7 cellular contexts compared by ENCODE assay signal in genomic region chr3:175941352-175941751, GRCh38.
DNase-seq lines count a peak whose midpoint lies in the region; ATAC-seq, FAIRE-seq and TF ChIP-seq lines count a peak whose summit lies in the region.

No MANE protein-coding gene starts in this region.

- TF ChIP-seq CTCF in K562 (IDR thresholded peaks at IDR 0.05 in 2 of 3, conservative IDR thresholded peaks at IDR 0.05 in 1 of 3; ENCODE audit: insufficient read depth in 2 of 3, low read depth in 1 of 3, low read length in 3 of 3) (peak in 2 of 3 experiments; percentile 17 to 39; a peak in 1 of 6 replicates), neural progenitor cell (IDR thresholded peaks at IDR 0.05) (peak; percentile 57), spleen (IDR thresholded peaks at IDR 0.05 in 8 of 11, conservative IDR thresholded peaks at IDR 0.05 in 3 of 11) (peak in 1 of 11 experiments; percentile 15)

- no peak for FAIRE-seq in K562 (lab: Jason Lieb, UNC)

- H3K27ac Mint-ChIP-seq in neural progenitor cell, result no peak overlapping the region

- H3K4me3 ChIP-seq in K562, result no peak overlapping the region
- H3K4me3 ChIP-seq in neural progenitor cell, result no peak overlapping the region
- H3K4me3 ChIP-seq in spleen, result no peak overlapping the region

- POLR2A ChIA-PET in K562 (lab: Yijun Ruan, JAX), result no interaction called here

- ATAC-seq in GM18861 (IDR thresholded peaks at IDR 0.05; ENCODE audit: unreplicated experiment) (peak; percentile 56), HG03378 (IDR thresholded peaks at IDR 0.05; ENCODE audit: unreplicated experiment) (peak; percentile 51), K562 (no peak), HG03442 (IDR thresholded peaks at IDR 0.05; ENCODE audit: unreplicated experiment) (no peak), GM21423 (IDR thresholded peaks at IDR 0.05; ENCODE audit: unreplicated experiment) (no peak)

- no peak overlapping the region for H3K4me3 Mint-ChIP-seq in neural progenitor cell

- TF ChIP-seq RAD21 in K562 (CRISPR knock-in tag; conservative IDR thresholded peaks at IDR 0.05 in 1 of 2, IDR thresholded peaks at IDR 0.05 in 1 of 2), result peak in 1 of 2 experiments; percentile 22; a peak in 1 of 4 replicates

- H3K27me3 ChIP-seq in K562 (ENCODE audit: control insufficient read depth in 2 of 2, insufficient read depth in 2 of 2, low read length in 2 of 2), result no peaks in the 10 kb centered on the region
- H3K27me3 ChIP-seq in neural progenitor cell, result no peaks in the 10 kb centered on the region
- no peaks in the 10 kb centered on the region for H3K27me3 ChIP-seq in spleen (replicated peaks in 1 of 7)

- H3K4me1 ChIP-seq in K562 (replicated peaks in 1 of 2; ENCODE audit: control insufficient read depth in 2 of 2, insufficient read depth in 2 of 2, low read length in 2 of 2), result no peaks in the 10 kb centered on the region
- no peaks in the 10 kb centered on the region for H3K4me1 ChIP-seq in neural progenitor cell
- no peaks in the 10 kb centered on the region for H3K4me1 ChIP-seq in spleen

- H3K4me1 Mint-ChIP-seq in neural progenitor cell, result no peaks in the 10 kb centered on the region

- H2AFZ ChIP-seq in K562 (ENCODE audit: low read depth, low read length), result no peak overlapping the region
- H2AFZ ChIP-seq in neural progenitor cell (replicated peaks), result peak overlapping the region; percentile 17

- H3K36me3 Mint-ChIP-seq in neural progenitor cell, result peaks cover 3% of the 10 kb centered on the region

- H3K27me3 Mint-ChIP-seq in neural progenitor cell (ENCODE audit: insufficient read depth, low read depth), result peaks cover 4% of the 10 kb centered on the region

- no TSS peak for BruUV-seq in K562 (replicated peaks; lab: Mats Ljungman, UMichigan)

- H3K9me1 ChIP-seq in K562 (ENCODE audit: control insufficient read depth, insufficient read depth, low read length), result no peaks in the 10 kb centered on the region

- H4K20me1 ChIP-seq in K562 (replicated peaks; ENCODE audit: control insufficient read depth, insufficient read depth, low read length) (no peaks in the 10 kb centered on the region), neural progenitor cell (ENCODE audit: low read depth) (no peaks in the 10 kb centered on the region)

- TF ChIP-seq POLR2A in K562 (conservative IDR thresholded peaks at IDR 0.05) (no peak), spleen (IDR thresholded peaks at IDR 0.05) (no peak)

- TF ChIP-seq EP300 in K562 (IDR thresholded peaks at IDR 0.05; ENCODE audit: low read length), result no peak

- H3K79me2 ChIP-seq in K562 (ENCODE audit: control insufficient read depth, insufficient read depth, low read length), result no peaks in the 10 kb centered on the region
- no peaks in the 10 kb centered on the region for H3K79me2 ChIP-seq in neural progenitor cell (ENCODE audit: low read depth)

- no peaks in the 10 kb centered on the region for H3F3A ChIP-seq in neural progenitor cell (ENCODE audit: low read depth)

- DNase-seq in K562 (ENCODE audit: extremely low read depth in 1 of 4, low spot score in 3 of 4) (peak in 3 of 4 experiments; percentile 1 to 8 (median 5)), neural progenitor cell (ENCODE audit: low spot score) (peak; percentile 25), spleen (no peak)

- H3K36me3 ChIP-seq in K562 (ENCODE audit: control insufficient read depth, insufficient read depth, low read length), result no peaks in the 10 kb centered on the region
- H3K36me3 ChIP-seq in neural progenitor cell, result no peaks in the 10 kb centered on the region
- H3K36me3 ChIP-seq in spleen, result no peaks in the 10 kb centered on the region

- intact Hi-C loops in K562 (cut with micrococcal nuclease), result no loop called here
- intact Hi-C loops in spleen (cut with DNase I; ENCODE audit: low total_unique reads), result no loop called here

- CTCF ChIA-PET in K562 (lab: Yijun Ruan, JAX; ENCODE audit: low intra/inter-chr PET ratio), result no interaction called here

- H3K9me3 Mint-ChIP-seq in neural progenitor cell, result peaks cover 37% of the 10 kb centered on the region

- in situ Hi-C loops in K562 (cut with MboI), result no loop called here

- no peak overlapping the region for H3K4me2 ChIP-seq in K562 (ENCODE audit: insufficient read depth, low read length)
- no peak overlapping the region for H3K4me2 ChIP-seq in neural progenitor cell

- no peak overlapping the region for H3K9ac ChIP-seq in K562 (ENCODE audit: insufficient read depth in 1 of 2, low read depth in 2 of 2, low read length in 2 of 2)
- H3K9ac ChIP-seq in neural progenitor cell, result no peak overlapping the region

- H3K27ac ChIP-seq in K562 (ENCODE audit: extremely low read depth, low read depth, low read length) (no peak overlapping the region), neural progenitor cell (no peak overlapping the region), spleen (no peak overlapping the region)

- H3K9me3 ChIP-seq in K562 (replicated peaks; ENCODE audit: control insufficient read depth, insufficient read depth, low read depth, low read length) (0 out of 2 replicates have a peak, but pooled peaks cover 1% of the 10 kb centered on the region), neural progenitor cell (ENCODE audit: low read depth) (no peaks in the 10 kb centered on the region), spleen (peaks cover 0 to 85% (median 60%) of the 10 kb centered on the region in 8 donors)

TF ChIP-seq in K562, 482 proteins besides CTCF, POLR2A, EP300 and RAD21 (continues in another document):
- TF ChIP-seq CHCHD3 (CRISPR knock-in tag; IDR thresholded peaks at IDR 0.05) (no peak), ETS1 (conservative IDR thresholded peaks at IDR 0.05; ENCODE audit: control insufficient read depth, low read depth, low read length) (no peak), ZBTB34 (CRISPR knock-in tag; IDR thresholded peaks at IDR 0.05) (no peak), ZNF79 (CRISPR knock-in tag; IDR thresholded peaks at IDR 0.05; ENCODE audit: low read depth) (no peak), ZNF512 (tag; IDR thresholded peaks at IDR 0.05) (no peak), NR2F6 (CRISPR knock-in tag; IDR thresholded peaks at IDR 0.05) (no peak), MTA1 (IDR thresholded peaks at IDR 0.05; ENCODE audit: borderline replicate concordance) (no peak), NR1H2 (CRISPR knock-in tag; IDR thresholded peaks at IDR 0.05) (no peak), NR2C1 (IDR thresholded peaks at IDR 0.05) (no peak), NR2C1 (tag; IDR thresholded peaks at IDR 0.05) (no peak), ZNF75A (CRISPR knock-in tag; IDR thresholded peaks at IDR 0.05) (no peak), PCBP2 (IDR thresholded peaks at IDR 0.05; ENCODE audit: low read depth, low read length, poor library complexity, severe bottlenecking) (no peak), HDAC2 (IDR thresholded peaks at IDR 0.05) (no peak), HMBOX1 (IDR thresholded peaks at IDR 0.05) (no peak)

Comparison
In these comparisons a context has a peak if more than half of its experiments do, and no peak if none do; other contexts are left out.
1. ATAC-seq: peak in GM18861 (single experiment) and HG03378 (single experiment); none in K562 (single experiment), HG03442 (single experiment) and GM21423 (single experiment).